22 cellular contexts compared by ENCODE assay signal in the genomic region with DNA sequence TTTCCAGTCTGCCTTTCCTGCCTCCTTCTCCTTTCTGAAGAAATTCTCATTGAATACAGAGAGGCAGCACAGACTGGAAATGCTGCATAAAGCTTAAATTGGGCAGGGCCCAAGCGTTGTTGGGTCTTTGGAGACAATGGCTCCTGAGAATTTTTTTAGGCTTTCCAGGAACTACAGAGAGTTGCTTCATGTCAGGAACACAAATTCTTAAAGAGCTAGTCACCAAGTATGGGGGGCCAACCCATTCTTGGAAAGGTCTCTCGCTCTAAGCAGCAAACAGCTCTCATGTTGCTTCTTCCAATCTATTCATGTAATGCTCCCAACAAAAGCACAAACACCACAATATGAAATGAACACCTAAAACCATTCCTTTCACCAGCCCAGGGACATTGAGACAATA. TPM values are rescaled to one million over a fixed set of nuclear protein-coding genes. Genes with fewer than 3 reads are reported as not detected.
A peak's percentile ranks its signal among the peaks of the same experiment; 100 is the strongest.
DNase-seq lines count a peak whose midpoint lies in the region; ATAC-seq and TF ChIP-seq lines count a peak whose summit lies in the region.
"Had no signal": no experiment of that assay in that cellular context is flagged by ENCODE, and none has a peak within 500 bp of the region (broad histone marks: within the 10 kb centered on the region; RNA-seq: fewer than 3 reads in every experiment).

No MANE protein-coding gene starts in this region.

- H4K91ac ChIP-seq in mesenchymal stem cell (ENCODE audit: low read length), result no peak overlapping the region

- H3K4ac ChIP-seq in mesenchymal stem cell (ENCODE audit: low read depth in 1 of 2, low read length in 2 of 2), result no peak overlapping the region

- no peak overlapping the region for H3K18ac ChIP-seq in mesenchymal stem cell (ENCODE audit: low read depth in 1 of 2, low read length in 2 of 2)

- peaks cover 15% of the 10 kb centered on the region for H3K4me1 ChIP-seq in mesenchymal stem cell (ENCODE audit: control insufficient read depth, insufficient read depth, low read depth, low read length)
- no peaks in the 10 kb centered on the region for H3K4me1 ChIP-seq in hepatocyte (ENCODE audit: insufficient read depth)
- H3K4me1 ChIP-seq in upper lobe of left lung, result peaks cover 13 to 17% (median 16%) of the 10 kb centered on the region in 4 donors

- no peaks in the 10 kb centered on the region for H3K9me3 ChIP-seq in mesenchymal stem cell (ENCODE audit: control insufficient read depth, low read length)
- no peaks in the 10 kb centered on the region for H3K9me3 ChIP-seq in hepatocyte (ENCODE audit: low read depth)
- H3K9me3 ChIP-seq in upper lobe of left lung, result no peaks in the 10 kb centered on the region

- no peaks in the 10 kb centered on the region for H3K9me2 ChIP-seq in hepatocyte (replicated peaks; ENCODE audit: insufficient read depth)

- H3K79me2 ChIP-seq in hepatocyte, result peaks cover 67% of the 10 kb centered on the region

- H3K9ac ChIP-seq in mesenchymal stem cell (ENCODE audit: low read length), result no peak overlapping the region
- H3K9ac ChIP-seq: neural progenitor cell had no signal

- H4K8ac ChIP-seq in mesenchymal stem cell (ENCODE audit: low read length), result no peak overlapping the region

- peak; percentile 72 for DNase-seq in AG10803 (ENCODE audit: low read depth)
- peak; percentile 33 for DNase-seq in M059J (ENCODE audit: low read depth)
- DNase-seq in choroid plexus epithelial cell (ENCODE audit: low read depth), result peak; percentile 57
- peak; percentile 34 for DNase-seq in mesenchymal stem cell
- DNase-seq in hepatocyte (ENCODE audit: low spot score), result no peak
- DNase-seq in SW 1271 (lab: John Stamatoyannopoulos, UW), result no peak
- no peak for DNase-seq in NCI-H1105 (lab: John Stamatoyannopoulos, UW)
- no peak for DNase-seq in upper lobe of left lung
- DNase-seq: activated CD4-positive, alpha-beta T cell treated with anti-CD3 and anti-CD28 coated beads, Interleukin-2, amount 50 U/mL, for 48 hours; CD8-positive, alpha-beta memory T cell; central memory CD4-positive, alpha-beta T cell; DND-41; effector CD4-positive, alpha-beta T cell; hippocampal formation; KBM-7; NCI-H1092; NCI-H2081; NCI-H524 treated with DMSO at 0.1 percent for 48 hours; right cardiac atrium; SHP77 treated with DMSO at 0.1 percent for 48 hours had no signal

- TF ChIP-seq POLR2A in upper lobe of left lung (IDR thresholded peaks at IDR 0.05), result no peak

- TF ChIP-seq CTCF in AG10803 (conservative IDR thresholded peaks at IDR 0.05; ENCODE audit: low read length), result no peak
- no peak for TF ChIP-seq CTCF in choroid plexus epithelial cell (conservative IDR thresholded peaks at IDR 0.05; ENCODE audit: low read depth, low read length)
- no peak for TF ChIP-seq CTCF in hepatocyte (IDR thresholded peaks at IDR 0.05; ENCODE audit: poor library complexity)
- TF ChIP-seq CTCF in upper lobe of left lung (IDR thresholded peaks at IDR 0.05), result no peak

- H3K4me3 ChIP-seq in AG10803 (ENCODE audit: low read length) (no peak overlapping the region), choroid plexus epithelial cell (ENCODE audit: low read depth, low read length) (no peak overlapping the region), mesenchymal stem cell (ENCODE audit: insufficient read depth in 1 of 2, low read depth in 1 of 2, low read length in 2 of 2) (no peak overlapping the region), hepatocyte (no peak overlapping the region), upper lobe of left lung (no peak overlapping the region)
- H3K4me3 ChIP-seq: neural progenitor cell had no signal

- H3K14ac ChIP-seq in mesenchymal stem cell (ENCODE audit: low read length in 2 of 2), result no peak overlapping the region

- H3K36me3 ChIP-seq in mesenchymal stem cell (ENCODE audit: control insufficient read depth in 1 of 2, insufficient read depth in 2 of 2, low read depth in 1 of 2, low read length in 2 of 2) (peaks cover 0 to 41% of the 10 kb centered on the region in 2 experiments), hepatocyte (replicated peaks; ENCODE audit: insufficient read depth, low read depth) (no peaks in the 10 kb centered on the region), upper lobe of left lung (no peaks in the 10 kb centered on the region)
- H3K36me3 ChIP-seq: neural progenitor cell had no signal

- no peak overlapping the region for H3K23ac ChIP-seq in mesenchymal stem cell (ENCODE audit: low read length in 2 of 2)

- H4K20me1 ChIP-seq in hepatocyte (ENCODE audit: insufficient read depth, poor library complexity, severe bottlenecking), result no peaks in the 10 kb centered on the region

- H3K4me2 ChIP-seq in mesenchymal stem cell (ENCODE audit: low read length, poor library complexity, severe bottlenecking) (peak overlapping the region; percentile 38), hepatocyte (no peak overlapping the region)
- H3K4me2 ChIP-seq: neural progenitor cell had no signal

- no peak for ATAC-seq in upper lobe of left lung (ENCODE audit: low FRiP score in 2 of 2)
- ATAC-seq: activated naive CD4-positive, alpha-beta T cell treated with anti-CD3 and anti-CD28 coated beads, Interleukin-2, amount 50 U/mL, for 72 hours; right cardiac atrium had no signal

- no peaks in the 10 kb centered on the region for H3K79me1 ChIP-seq in mesenchymal stem cell (replicated peaks; ENCODE audit: low read length, poor library complexity, severe bottlenecking)

- H2BK120ac ChIP-seq in mesenchymal stem cell (ENCODE audit: low read depth, low read length), result no peak overlapping the region

- H2BK5ac ChIP-seq in mesenchymal stem cell (ENCODE audit: low read depth, low read length, poor library complexity, severe bottlenecking), result no peak overlapping the region

- peak overlapping the region; percentile 6 for H2AK5ac ChIP-seq in mesenchymal stem cell (ENCODE audit: low read length, severe bottlenecking)

- peak overlapping the region; percentile 54 for H3K27ac ChIP-seq in mesenchymal stem cell (ENCODE audit: low read length, poor library complexity, severe bottlenecking)
- no peak overlapping the region for H3K27ac ChIP-seq in hepatocyte
- no peak overlapping the region for H3K27ac ChIP-seq in upper lobe of left lung
- H3K27ac ChIP-seq: neural progenitor cell had no signal

- no peak overlapping the region for H2BK12ac ChIP-seq in mesenchymal stem cell (ENCODE audit: low read length in 2 of 2)

- H2AFZ ChIP-seq in mesenchymal stem cell (ENCODE audit: low read depth, low read length), result no peak overlapping the region
- no peak overlapping the region for H2AFZ ChIP-seq in hepatocyte
- H2AFZ ChIP-seq: neural progenitor cell had no signal

- no peak for TF ChIP-seq EP300 in upper lobe of left lung (IDR thresholded peaks at IDR 0.05)

- H2BK15ac ChIP-seq in mesenchymal stem cell (ENCODE audit: low read depth, poor library complexity, severe bottlenecking), result no peak overlapping the region

- WGBS in mesenchymal stem cell, result 49% methylated on average over 2 of the region's 2 CpGs
- WGBS in hepatocyte (ENCODE audit: low lambda C conversion rate, missing lambda C conversion rate), result 61% methylated on average over 2 of the region's 2 CpGs
- 49 to 67% methylated on average over 2 of the region's 2 CpGs for WGBS in upper lobe of left lung, 2 donors

- peaks cover 0 to 88% of the 10 kb centered on the region in 2 experiments for H3K27me3 ChIP-seq in mesenchymal stem cell (ENCODE audit: control insufficient read depth in 1 of 2, insufficient read depth in 1 of 2, low read length in 2 of 2)
- H3K27me3 ChIP-seq in hepatocyte, result peaks cover 31% of the 10 kb centered on the region
- H3K27me3 ChIP-seq in upper lobe of left lung, result peaks cover 0 to 29% (median 13%) of the 10 kb centered on the region in 4 donors

RNA-seq across cellular contexts. Expression of gene HNF1B, which starts 6.9 kb away (rescaled TPM):
- total RNA-seq in M059J (2014; rRNA removed; shearing (Covaris generic)), result not detected in 2 replicates
- polyA plus RNA-seq in mesenchymal stem cell (2013, experiment 1 of 2), result 0.03 TPM
- 0.03 TPM for polyA plus RNA-seq in mesenchymal stem cell (2013, experiment 2 of 2)
- total RNA-seq in hepatocyte (5.7 and 8.8 TPM in 2 replicates), upper lobe of left lung (10 to 100 TPM; 14.4 to 31.4 (median 16.0) TPM)
- polyA plus RNA-seq in hepatocyte, result 18.2 and 19.6 TPM in 2 replicates
- total RNA-seq: right cardiac atrium had no signal
- polyA plus RNA-seq: CD8-positive, alpha-beta memory T cell; right cardiac atrium had no signal

Comparison
In these comparisons a context has a peak if more than half of its experiments do, and no peak if none do; other contexts are left out.
1. DNase-seq: peak in AG10803 (single experiment), M059J (single experiment), choroid plexus epithelial cell (single experiment) and mesenchymal stem cell (single experiment); none in hepatocyte (single experiment), SW 1271 (0 of 2), NCI-H1105 (single experiment) and upper lobe of left lung (0 of 2).